14 cellular contexts compared by ENCODE assay signal in genomic region chr10:98295401-98295811, GRCh38. TPM values are rescaled to one million over a fixed set of nuclear protein-coding genes. Genes with fewer than 3 reads are reported as not detected.
DNase-seq lines count a peak whose midpoint lies in the region; ATAC-seq and TF ChIP-seq lines count a peak whose summit lies in the region.
"Had no signal": no experiment of that assay in that cellular context is flagged by ENCODE, and none has a peak within 500 bp of the region (broad histone marks: within the 10 kb centered on the region; RNA-seq: fewer than 3 reads in every experiment).

No MANE protein-coding gene starts in this region.

- peak overlapping the region; percentile 8; the same call in 1 of the 2 replicates for H2AFZ ChIP-seq in GM23338
- no peak overlapping the region for H2AFZ ChIP-seq in mesenchymal stem cell (ENCODE audit: low read depth, low read length)

- H3K4me1 ChIP-seq in BLaER1 = peaks cover 63% of the 10 kb centered on the region
- H3K4me1 ChIP-seq in GM23338 (ENCODE audit: insufficient read depth) = peaks cover 8% of the 10 kb centered on the region
- H3K4me1 ChIP-seq in mesenchymal stem cell (ENCODE audit: control insufficient read depth, insufficient read depth, low read depth, low read length) = peaks cover 18% of the 10 kb centered on the region
- no peaks in the 10 kb centered on the region for H3K4me1 ChIP-seq in uterus

- H3K9me2 ChIP-seq in GM23338 (ENCODE audit: insufficient read depth) = no peaks in the 10 kb centered on the region

- H4K20me1 ChIP-seq in BLaER1 = no peaks in the 10 kb centered on the region
- H4K20me1 ChIP-seq in GM23338 (replicated peaks; ENCODE audit: insufficient read depth) = no peaks in the 10 kb centered on the region

- H3K27me3 Mint-ChIP-seq in GM23338 (ENCODE audit: insufficient read depth, low read depth, poor library complexity) = peaks cover 4% of the 10 kb centered on the region

- no peak overlapping the region for H2BK120ac ChIP-seq in mesenchymal stem cell (ENCODE audit: low read depth, low read length)

- POLR2A ChIA-PET in RWPE1 (lab: Yijun Ruan, JAX; ENCODE audit: low non-redundant PET) = no interaction called here

- H3K4me1 Mint-ChIP-seq in GM23338 = peaks cover 19% of the 10 kb centered on the region

- DNase-seq in GM23338 (ENCODE audit: low spot score) (no peak), RWPE1 (ENCODE audit: low spot score) (no peak), mesenchymal stem cell (no peak), uterus (no peak), left colon (no peak)
- DNase-seq: activated CD4-positive, alpha-beta T cell treated with anti-CD3 and anti-CD28 coated beads for 4 hours; effector memory CD4-positive, alpha-beta T cell; foreskin melanocyte; stimulated activated CD8-positive, alpha-beta memory T cell treated with anti-CD3 and anti-CD28 coated beads, Interleukin-4, amount 100 ng/mL, for 48 hours had no signal

- no peak overlapping the region for H3K4ac ChIP-seq in mesenchymal stem cell (ENCODE audit: low read depth in 1 of 2, low read length in 2 of 2)

- H3K4me2 ChIP-seq in BLaER1 = peak overlapping the region; percentile 61
- no peak overlapping the region for H3K4me2 ChIP-seq in GM23338
- H3K4me2 ChIP-seq in mesenchymal stem cell (ENCODE audit: low read length, poor library complexity, severe bottlenecking) = no peak overlapping the region

- TF ChIP-seq CTCF in GM23338 (conservative IDR thresholded peaks at IDR 0.05; ENCODE audit: low read depth in 2 of 2) = no peak
- TF ChIP-seq CTCF in RWPE1 (conservative IDR thresholded peaks at IDR 0.05; ENCODE audit: low read depth) = no peak
- no peak for TF ChIP-seq CTCF in uterus (IDR thresholded peaks at IDR 0.05)

- intact Hi-C loops in uterus (cut with DNase I; ENCODE audit: low total_unique reads) (no loop called here), left colon (cut with DNase I, micrococcal nuclease) (no loop called here)

- no peak overlapping the region for H4K91ac ChIP-seq in mesenchymal stem cell (ENCODE audit: low read length)

- no peaks in the 10 kb centered on the region for H3K27me3 ChIP-seq in BLaER1
- no peaks in the 10 kb centered on the region for H3K27me3 ChIP-seq in GM23338 (ENCODE audit: insufficient read depth)
- H3K27me3 ChIP-seq in mesenchymal stem cell (ENCODE audit: control insufficient read depth in 1 of 2, insufficient read depth in 1 of 2, low read length in 2 of 2) = peaks cover 23 to 51% of the 10 kb centered on the region in 2 experiments
- H3K27me3 ChIP-seq in uterus = no peaks in the 10 kb centered on the region

- no peak overlapping the region for H3K18ac ChIP-seq in mesenchymal stem cell (ENCODE audit: low read depth in 1 of 2, low read length in 2 of 2)

- ATAC-seq in GM23338 = peak; percentile 20
- ATAC-seq in HG03025 (IDR thresholded peaks at IDR 0.05; ENCODE audit: low FRiP score, unreplicated experiment) = no peak
- ATAC-seq in HG03196 (IDR thresholded peaks at IDR 0.05; ENCODE audit: unreplicated experiment) = no peak
- ATAC-seq in left colon = no peak

- no peaks in the 10 kb centered on the region for H3K9me3 ChIP-seq in BLaER1
- H3K9me3 ChIP-seq in mesenchymal stem cell (ENCODE audit: control insufficient read depth, low read length) = no peaks in the 10 kb centered on the region
- H3K9me3 ChIP-seq in uterus = no peaks in the 10 kb centered on the region

- no peak overlapping the region for H2AK5ac ChIP-seq in mesenchymal stem cell (ENCODE audit: low read length, severe bottlenecking)

- H3K27ac ChIP-seq in BLaER1 (peak overlapping the region; percentile 38), GM23338 (ENCODE audit: low read depth) (no peak overlapping the region), RWPE1 (peak overlapping the region; percentile 86), mesenchymal stem cell (ENCODE audit: low read length, poor library complexity, severe bottlenecking) (no peak overlapping the region), uterus (no peak overlapping the region)

- H3K23ac ChIP-seq in mesenchymal stem cell (ENCODE audit: low read length in 2 of 2) = no peak overlapping the region

- H3K36me3 ChIP-seq in BLaER1 (no peaks in the 10 kb centered on the region), GM23338 (ENCODE audit: insufficient read depth) (no peaks in the 10 kb centered on the region), mesenchymal stem cell (ENCODE audit: control insufficient read depth in 1 of 2, insufficient read depth in 2 of 2, low read depth in 1 of 2, low read length in 2 of 2) (no peaks in the 10 kb centered on the region), uterus (no peaks in the 10 kb centered on the region)

- H3K4me3 Mint-ChIP-seq in GM23338 = no peak overlapping the region
- H3K4me3 Mint-ChIP-seq: activated T-helper 1 cell treated with anti-CD3 and anti-CD28 coated beads, Interleukin-12 subunit alpha, Interleukin-12 subunit beta, Interleukin-2, Interleukin-4 antibody, amounts not matched to agents 30 ng/mL and 10 ng/mL and 1 ng/mL, durations not matched to agents 14 hours and 24 hours and 36 hours had no signal

- no peak overlapping the region for H2BK5ac ChIP-seq in mesenchymal stem cell (ENCODE audit: low read depth, low read length, poor library complexity, severe bottlenecking)

- TF ChIP-seq POLR2A in uterus (IDR thresholded peaks at IDR 0.05) = no peak

- CTCF ChIA-PET in RWPE1 (lab: Yijun Ruan, JAX) = interaction anchor here (1.1 kb wide), 1 partner anchor 77 kb away, joined by 7 read pairs; no protein-coding TSS in a partner anchor

- H3K79me2 ChIP-seq in GM23338 (replicated peaks; ENCODE audit: insufficient read depth) = no peaks in the 10 kb centered on the region

- WGBS in mesenchymal stem cell = 75% methylated on average over 4 of the region's 4 CpGs

- no peak overlapping the region for H3K27ac Mint-ChIP-seq in GM23338
- H3K27ac Mint-ChIP-seq: activated T-helper 1 cell treated with anti-CD3 and anti-CD28 coated beads, Interleukin-12 subunit alpha, Interleukin-12 subunit beta, Interleukin-2, Interleukin-4 antibody, amounts not matched to agents 30 ng/mL and 10 ng/mL and 1 ng/mL, durations not matched to agents 14 hours and 24 hours and 36 hours had no signal

- H4K8ac ChIP-seq in mesenchymal stem cell (ENCODE audit: low read length) = no peak overlapping the region

- H3K4me3 ChIP-seq in BLaER1 = no peak overlapping the region
- no peak overlapping the region for H3K4me3 ChIP-seq in GM23338
- no peak overlapping the region for H3K4me3 ChIP-seq in mesenchymal stem cell (ENCODE audit: insufficient read depth in 1 of 2, low read depth in 1 of 2, low read length in 2 of 2)
- no peak overlapping the region for H3K4me3 ChIP-seq in uterus

- no peaks in the 10 kb centered on the region for H3K9me3 Mint-ChIP-seq in GM23338
- H3K9me3 Mint-ChIP-seq: activated T-helper 1 cell treated with anti-CD3 and anti-CD28 coated beads, Interleukin-12 subunit alpha, Interleukin-12 subunit beta, Interleukin-2, Interleukin-4 antibody, amounts not matched to agents 30 ng/mL and 10 ng/mL and 1 ng/mL, durations not matched to agents 14 hours and 24 hours and 36 hours had no signal

- H3K9ac ChIP-seq in BLaER1 (no peak overlapping the region), mesenchymal stem cell (ENCODE audit: low read length) (peak overlapping the region; percentile 11)

- H2BK12ac ChIP-seq in mesenchymal stem cell (ENCODE audit: low read length in 2 of 2) = no peak overlapping the region

- no peaks in the 10 kb centered on the region for H3K36me3 Mint-ChIP-seq in GM23338 (ENCODE audit: low read depth)

- H3F3A ChIP-seq in GM23338 (replicated peaks; ENCODE audit: low read depth) = no peaks in the 10 kb centered on the region

- no peak overlapping the region for H3K14ac ChIP-seq in mesenchymal stem cell (ENCODE audit: low read length in 2 of 2)

- no peak overlapping the region for H2BK15ac ChIP-seq in mesenchymal stem cell (ENCODE audit: low read depth, poor library complexity, severe bottlenecking)

- no peaks in the 10 kb centered on the region for H3K79me1 ChIP-seq in mesenchymal stem cell (replicated peaks; ENCODE audit: low read length, poor library complexity, severe bottlenecking)

TF ChIP-seq in GM23338, 12 proteins besides CTCF, POLR2A, EP300 and RAD21 (continues in another document):
- TF ChIP-seq ZNF114 (CRISPR knock-in tag; IDR thresholded peaks at IDR 0.05) (no peak), EZH2phosphoT487 (IDR thresholded peaks at IDR 0.05; ENCODE audit: unreplicated experiment) (no peak), ZNF331 (CRISPR knock-in tag; IDR thresholded peaks at IDR 0.05; ENCODE audit: low read depth) (no peak)

RNA-seq across cellular contexts. Expression of gene LOXL4, which starts 27.4 kb away (rescaled TPM):
- total RNA-seq in GM23338 (2014; rRNA removed; shearing (Covaris generic)) = 0.23 and 0.38 TPM in 2 replicates
- polyA plus RNA-seq in GM23338 (2016; fragmentation: Nextera tagmentation; extraction: Ambion mirVana) = 0.16 and 0.21 TPM in 2 replicates
- 4.6 TPM for polyA plus RNA-seq in mesenchymal stem cell (2013, experiment 1 of 2)
- polyA plus RNA-seq in mesenchymal stem cell (2013, experiment 2 of 2) = 4.5 TPM
- 10 to 100 TPM in 3 of 4 donors, 1 to 10 TPM in 1; 8.1 to 16.9 (median 15.1) TPM for total RNA-seq in uterus
- 1 to 10 TPM in 1 of 2 donors, under 1 TPM in 1; 0.34 to 1.6 TPM for total RNA-seq in left colon
- total RNA-seq: activated T-helper 1 cell treated with anti-CD3 and anti-CD28 coated beads, Interleukin-12 subunit alpha, Interleukin-12 subunit beta, Interleukin-2, Interleukin-4 antibody, amounts not matched to agents 30 ng/mL and 10 ng/mL and 1 ng/mL, durations not matched to agents 14 hours and 24 hours and 36 hours; T-helper 1 cell treated with Interleukin-12 subunit alpha and Interleukin-12 subunit beta and Interleukin-4 antibody, amounts not matched to agents 30 ng/mL and 1 ng/mL, for 36 hours had no signal

Comparison
In these comparisons a context has a peak if more than half of its experiments do, and no peak if none do; other contexts are left out.
1. H3K27ac ChIP-seq: peak in BLaER1 (single experiment) and RWPE1 (single experiment); none in GM23338 (single experiment), mesenchymal stem cell (single experiment) and uterus (0 of 2).